ENCODE assay signal across 29 cellular contexts in the genomic region with DNA sequence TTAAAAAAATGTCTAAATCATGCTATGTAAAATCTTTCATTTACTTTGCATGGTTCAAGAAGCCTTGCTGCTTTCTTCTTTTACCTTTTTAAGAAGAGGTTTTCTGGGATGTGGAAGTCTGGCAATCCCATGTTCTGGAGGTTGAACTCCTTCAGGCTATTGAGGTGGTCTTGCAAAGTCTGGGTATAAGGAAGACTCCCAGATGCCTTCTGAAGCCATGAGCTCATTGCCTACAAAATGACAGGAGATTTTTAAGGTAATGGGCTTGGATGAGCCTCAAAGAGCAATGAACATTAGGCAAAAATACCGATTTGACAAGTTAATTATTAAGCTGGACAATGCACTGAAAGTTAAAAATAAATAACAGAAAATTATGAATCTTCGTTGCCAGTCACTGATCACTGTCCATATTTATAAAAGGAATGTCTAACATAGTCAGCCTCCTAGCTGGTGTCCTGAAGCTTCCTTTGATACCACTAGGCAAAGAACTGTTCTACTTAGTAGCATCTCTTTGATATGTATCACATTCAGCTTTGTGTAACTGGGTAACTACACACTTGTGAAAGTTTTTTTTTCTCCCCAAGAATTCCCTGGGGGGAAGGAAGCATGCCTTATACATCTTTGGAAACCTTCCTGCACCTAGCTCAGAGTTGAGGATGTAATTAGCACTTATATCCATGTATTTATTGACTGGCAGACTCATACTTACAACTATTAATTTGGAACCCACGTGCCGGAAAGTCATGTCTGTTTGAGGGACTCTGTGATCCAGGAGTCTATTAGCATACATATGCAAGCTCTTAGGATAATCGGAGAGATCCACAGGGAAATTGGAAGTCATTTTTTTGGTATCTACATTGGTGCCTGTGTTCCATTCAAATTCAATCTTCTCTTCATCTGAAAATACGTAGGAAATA. TPM values are rescaled to one million over a fixed set of nuclear protein-coding genes. Genes with fewer than 3 reads are reported as not detected.
"Had no signal": no experiment of that assay in that cellular context is flagged by ENCODE, and none has a peak within 500 bp of the region (broad histone marks: within the 10 kb centered on the region; RNA-seq: fewer than 3 reads in every experiment).

No MANE protein-coding gene starts in this region.

- DNase-seq: colonic mucosa; cortex of kidney; dermis blood vessel endothelial cell; effector CD4-positive, alpha-beta T cell; effector CD8-positive, alpha-beta T cell; effector memory CD4-positive, alpha-beta T cell; effector memory CD8-positive, alpha-beta T cell; endodermal cell; erythroblast; esophagus squamous epithelium; foreskin fibroblast; foreskin keratinocyte; foreskin melanocyte; gastrocnemius medialis; glutamatergic neuron; head of caudate nucleus; heart left ventricle; heart right ventricle had no signal

- ATAC-seq: effector memory CD8-positive, alpha-beta T cell; esophagus mucosa; foreskin keratinocyte; gastrocnemius medialis; gastroesophageal sphincter; heart left ventricle; heart right ventricle had no signal

- H3K36me3 ChIP-seq: colonic mucosa, esophagus squamous epithelium, gastrocnemius medialis, gastroesophageal sphincter had no signal

- H3K27ac ChIP-seq: colonic mucosa, coronary artery, epithelial cell of prostate, esophagus muscularis mucosa, esophagus squamous epithelium, foreskin keratinocyte, gastrocnemius medialis, gastroesophageal sphincter, heart left ventricle, heart right ventricle had no signal

- H3K27me3 ChIP-seq: colonic mucosa, esophagus muscularis mucosa, esophagus squamous epithelium, foreskin keratinocyte, gastrocnemius medialis, gastroesophageal sphincter, heart left ventricle had no signal

- H3K9me3 ChIP-seq: colonic mucosa, esophagus muscularis mucosa, esophagus squamous epithelium, gastrocnemius medialis, heart left ventricle, heart right ventricle had no signal

- H3K4me3 ChIP-seq: colonic mucosa, coronary artery, esophagus muscularis mucosa, esophagus squamous epithelium, gastrocnemius medialis, gastroesophageal sphincter, heart left ventricle, heart right ventricle had no signal

- FAIRE-seq: colon, endometrium, endothelial cell of umbilical vein, frontal cortex had no signal

- H3K4me1 ChIP-seq: colonic mucosa, esophagus muscularis mucosa, esophagus squamous epithelium, foreskin keratinocyte, heart left ventricle had no signal

RNA-seq across cellular contexts. Expression of a gene that starts 29.3 kb away (rescaled TPM):
- total RNA-seq: epithelial cell of proximal tubule, foreskin keratinocyte had no signal
- polyA plus RNA-seq: fibroblast of lung, foreskin keratinocyte had no signal
